18 cellular contexts compared by ENCODE assay signal in the genomic region with DNA sequence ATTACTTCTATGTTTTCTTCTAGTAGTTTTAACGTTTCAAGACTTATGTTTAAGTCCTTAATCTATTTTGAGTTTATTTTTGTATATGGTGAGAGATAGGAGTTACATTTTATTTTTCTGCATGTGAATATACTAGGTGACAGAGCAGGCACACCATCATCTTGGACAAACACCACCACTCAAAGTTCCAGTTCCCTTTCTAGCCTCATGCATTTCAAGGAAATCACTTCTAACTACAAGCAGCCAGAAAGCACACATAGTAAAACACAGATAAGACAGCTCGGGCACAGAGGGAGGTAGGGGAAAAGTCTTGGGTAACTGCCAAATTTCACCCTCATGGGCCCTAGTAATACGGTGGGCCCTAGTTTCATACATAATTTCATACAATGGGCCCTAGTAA.
A peak's percentile ranks its signal among the peaks of the same experiment; 100 is the strongest.
DNase-seq lines count a peak whose midpoint lies in the region; ATAC-seq, FAIRE-seq and TF ChIP-seq lines count a peak whose summit lies in the region.
"Had no signal": no experiment of that assay in that cellular context is flagged by ENCODE, and none has a peak within 500 bp of the region (broad histone marks: within the 10 kb centered on the region; RNA-seq: fewer than 3 reads in every experiment).

No MANE protein-coding gene starts in this region.

- no peaks in the 10 kb centered on the region for H3K27me3 Mint-ChIP-seq in activated CD4-positive, alpha-beta memory T cell treated with anti-CD3 and anti-CD28 coated beads for 36 hours
- H3K27me3 Mint-ChIP-seq: CD4-positive, alpha-beta memory T cell had no signal

- no peaks in the 10 kb centered on the region for H3K27me3 ChIP-seq in GM12878 (replicated peaks in 1 of 2; ENCODE audit: control insufficient read depth in 2 of 2, insufficient read depth in 2 of 2, low read length in 1 of 2)
- H3K27me3 ChIP-seq in transverse colon: no peaks in the 10 kb centered on the region

- H3K9me3 ChIP-seq in GM12878 (replicated peaks; ENCODE audit: control insufficient read depth, insufficient read depth, low read length): no peaks in the 10 kb centered on the region; the same call in 2 of the 3 replicates
- H3K9me3 ChIP-seq in transverse colon: no peaks in the 10 kb centered on the region
- H3K9me3 ChIP-seq: Caco-2 had no signal

- TF ChIP-seq POLR2A in GM12891 (IDR thresholded peaks at IDR 0.05; ENCODE audit: low read depth, low read length) (no peak), GM12878 (IDR thresholded peaks at IDR 0.05; ENCODE audit: low read depth, low read length) (no peak), transverse colon (IDR thresholded peaks at IDR 0.05) (no peak)

- RAD21 ChIA-PET in GM12878 (lab: Charles Lee; ENCODE audit: unreplicated experiment): interaction anchor here (1.1 kb wide), 1 partner anchor 41 kb away, joined by 5 read pairs; no protein-coding TSS in a partner anchor

- CTCF ChIA-PET in GM12878 (lab: Yijun Ruan, JAX): no interaction called here
- CTCF ChIA-PET in activated CD4-positive, alpha-beta memory T cell treated with anti-CD3 and anti-CD28 coated beads for 36 hours (lab: Charles Lee): no interaction called here

- no peaks in the 10 kb centered on the region for H3K4me1 Mint-ChIP-seq in activated CD4-positive, alpha-beta memory T cell treated with anti-CD3 and anti-CD28 coated beads for 36 hours (ENCODE audit: low read depth)

- in situ Hi-C loops in GM12878 (cut with MboI) (no loop called here), transverse colon (cut with MboI; ENCODE audit: low pct_ligation_motif_present in 1 of 4, low pct_unique_long_range_greater_than_20kb in 1 of 4, low sequenced_read_pairs in 3 of 4) (no loop called here)

- TF ChIP-seq CTCF in GM12878 (IDR thresholded peaks at IDR 0.05 in 2 of 3, conservative IDR thresholded peaks at IDR 0.05 in 1 of 3; ENCODE audit: control insufficient read depth in 2 of 3, extremely low read depth in 1 of 3, insufficient read depth in 1 of 3, low read depth in 3 of 3, low read length in 3 of 3) (no peak), transverse colon (IDR thresholded peaks at IDR 0.05) (no peak)

- no peak overlapping the region for H3K27ac Mint-ChIP-seq in activated CD4-positive, alpha-beta memory T cell treated with anti-CD3 and anti-CD28 coated beads for 36 hours
- no peak overlapping the region for H3K27ac Mint-ChIP-seq in activated naive CD4-positive, alpha-beta T cell treated with anti-CD3 and anti-CD28 coated beads, Interleukin-2, amount 50 U/mL, for 72 hours
- H3K27ac Mint-ChIP-seq: CD4-positive, alpha-beta memory T cell had no signal

- no peaks in the 10 kb centered on the region for H3K36me3 ChIP-seq in GM12878 (ENCODE audit: control insufficient read depth in 2 of 2, insufficient read depth in 2 of 2, low read length in 1 of 2)
- no peaks in the 10 kb centered on the region for H3K36me3 ChIP-seq in transverse colon

- H3K9me3 Mint-ChIP-seq in activated CD4-positive, alpha-beta memory T cell treated with anti-CD3 and anti-CD28 coated beads for 36 hours: no peaks in the 10 kb centered on the region
- H3K9me3 Mint-ChIP-seq in activated naive CD4-positive, alpha-beta T cell treated with anti-CD3 and anti-CD28 coated beads, Interleukin-2, amount 50 U/mL, for 72 hours: peaks cover 3 to 8% of the 10 kb centered on the region in 2 donors

- no peaks in the 10 kb centered on the region for H4K20me1 ChIP-seq in GM12878 (ENCODE audit: control insufficient read depth, insufficient read depth)

- no peak for DNase-seq in GM12891 (ENCODE audit: insufficient read length, low spot score)
- peak; percentile 88 for DNase-seq in OCI-M1 (lab: John Stamatoyannopoulos, UW)
- no peak for DNase-seq in GM12878 (ENCODE audit: low read depth, low spot score)
- DNase-seq in activated CD4-positive, alpha-beta memory T cell treated with anti-CD3 and anti-CD28 coated beads for 36 hours: no peak
- no peak for DNase-seq in activated naive CD4-positive, alpha-beta T cell treated with anti-CD3 and anti-CD28 coated beads, Interleukin-2, amount 50 U/mL, for 72 hours (ENCODE audit: low spot score in 2 of 2)
- no peak for DNase-seq in transverse colon
- DNase-seq: C1 segment of cervical spinal cord; Caco-2; CD4-positive, alpha-beta memory T cell; DMS 273 treated with DMSO at 0.1 percent for 48 hours; DMS79; EL; GDM1; GOT3; HCEC 1CT had no signal

- TF ChIP-seq EP300 in GM12878 (IDR thresholded peaks at IDR 0.05; ENCODE audit: borderline replicate concordance in 1 of 2, control insufficient read depth in 1 of 2, low read depth in 2 of 2, low read length in 2 of 2): no peak
- TF ChIP-seq EP300 in transverse colon (IDR thresholded peaks at IDR 0.05; ENCODE audit: low read depth): no peak

- no peaks in the 10 kb centered on the region for H3K36me3 Mint-ChIP-seq in activated CD4-positive, alpha-beta memory T cell treated with anti-CD3 and anti-CD28 coated beads for 36 hours
- no peaks in the 10 kb centered on the region for H3K36me3 Mint-ChIP-seq in activated naive CD4-positive, alpha-beta T cell treated with anti-CD3 and anti-CD28 coated beads, Interleukin-2, amount 50 U/mL, for 72 hours
- H3K36me3 Mint-ChIP-seq: CD4-positive, alpha-beta memory T cell had no signal

- no peak for TF ChIP-seq RAD21 in GM12878 (IDR thresholded peaks at IDR 0.05; ENCODE audit: insufficient read depth, low read depth, low read length)

- no peak overlapping the region for H3K9ac ChIP-seq in GM12878 (ENCODE audit: control insufficient read depth, insufficient read depth, low read length)

- no peak overlapping the region for H3K4me3 Mint-ChIP-seq in activated CD4-positive, alpha-beta memory T cell treated with anti-CD3 and anti-CD28 coated beads for 36 hours
- H3K4me3 Mint-ChIP-seq: CD4-positive, alpha-beta memory T cell had no signal

- WGBS in GM12878 (ENCODE audit: insufficient coverage, insufficient replicate concordance, low lambda C conversion rate, missing lambda C conversion rate): 16% methylated on average over 3 of the region's 3 CpGs
- 35 to 50% methylated on average over 3 of the region's 3 CpGs for WGBS in transverse colon (ENCODE audit: low coverage in 1 of 2), 2 donors

- intact Hi-C loops in GM12878 (cut with micrococcal nuclease; ENCODE audit: unreplicated experiment): loop anchor here (10.0 kb wide), 1 partner anchor 207 kb away; no protein-coding TSS in a partner anchor
- intact Hi-C loops in activated CD4-positive, alpha-beta memory T cell treated with anti-CD3 and anti-CD28 coated beads for 36 hours (cut with micrococcal nuclease): no loop called here
- intact Hi-C loops in transverse colon (cut with DNase I; ENCODE audit: low total_unique reads): no loop called here

- peak; percentile 67 for ATAC-seq in GM12878
- ATAC-seq in activated naive CD4-positive, alpha-beta T cell treated with anti-CD3 and anti-CD28 coated beads, Interleukin-2, amount 50 U/mL, for 72 hours: no peak

- H3K27ac ChIP-seq in GM12878 (ENCODE audit: control insufficient read depth, insufficient read depth) (no peak overlapping the region), transverse colon (no peak overlapping the region)

- H2AFZ ChIP-seq in GM12878 (ENCODE audit: control insufficient read depth, low read depth, low read length): no peak overlapping the region

- H3K4me1 ChIP-seq in GM12878 (ENCODE audit: control insufficient read depth, insufficient read depth, low read length) (no peaks in the 10 kb centered on the region), transverse colon (no peaks in the 10 kb centered on the region)
- H3K4me1 ChIP-seq: Caco-2 had no signal

- H3K4me2 ChIP-seq in GM12878 (ENCODE audit: control insufficient read depth, insufficient read depth): no peak overlapping the region

- FAIRE-seq in GM12891 (lab: Jason Lieb, UNC): no peak
- no peak for FAIRE-seq in GM12878 (lab: Jason Lieb, UNC)
- FAIRE-seq: GM12892, GM18507, H54 had no signal

- BruUV-seq in GM12878 (replicated peaks; lab: Mats Ljungman, UMichigan): no TSS peak

- no peaks in the 10 kb centered on the region for H3K79me2 ChIP-seq in GM12878 (ENCODE audit: control insufficient read depth, insufficient read depth, low read length)

- SMC1A ChIA-PET in GM12878 (lab: Charles Lee; ENCODE audit: uncharacterized antibody, unreplicated experiment): interaction anchor here (1.2 to 1.5 kb wide), 3 partner anchors 8 to 11 kb away, joined by 3 to 6 read pairs (median 4); no protein-coding TSS in a partner anchor

- H3K4me3 ChIP-seq in GM12878: no peak overlapping the region
- H3K4me3 ChIP-seq in transverse colon: no peak overlapping the region

- POLR2A ChIA-PET in GM12878 (lab: Charles Lee): no interaction called here
- POLR2A ChIA-PET in activated CD4-positive, alpha-beta memory T cell treated with anti-CD3 and anti-CD28 coated beads for 36 hours (lab: Charles Lee): no interaction called here

TF ChIP-seq in GM12891, 5 proteins besides CTCF, POLR2A, EP300 and RAD21:
- TF ChIP-seq TAF1 (IDR thresholded peaks at IDR 0.05; ENCODE audit: low read depth, low read length) (no peak), SPI1 (IDR thresholded peaks at IDR 0.05; ENCODE audit: low read depth, low read length) (peak; percentile 66)
TF ChIP-seq in GM12891: peak in this region for 1.

TF ChIP-seq in GM12878, 131 proteins besides CTCF, POLR2A, EP300 and RAD21:
- TF ChIP-seq, protein P1, sequence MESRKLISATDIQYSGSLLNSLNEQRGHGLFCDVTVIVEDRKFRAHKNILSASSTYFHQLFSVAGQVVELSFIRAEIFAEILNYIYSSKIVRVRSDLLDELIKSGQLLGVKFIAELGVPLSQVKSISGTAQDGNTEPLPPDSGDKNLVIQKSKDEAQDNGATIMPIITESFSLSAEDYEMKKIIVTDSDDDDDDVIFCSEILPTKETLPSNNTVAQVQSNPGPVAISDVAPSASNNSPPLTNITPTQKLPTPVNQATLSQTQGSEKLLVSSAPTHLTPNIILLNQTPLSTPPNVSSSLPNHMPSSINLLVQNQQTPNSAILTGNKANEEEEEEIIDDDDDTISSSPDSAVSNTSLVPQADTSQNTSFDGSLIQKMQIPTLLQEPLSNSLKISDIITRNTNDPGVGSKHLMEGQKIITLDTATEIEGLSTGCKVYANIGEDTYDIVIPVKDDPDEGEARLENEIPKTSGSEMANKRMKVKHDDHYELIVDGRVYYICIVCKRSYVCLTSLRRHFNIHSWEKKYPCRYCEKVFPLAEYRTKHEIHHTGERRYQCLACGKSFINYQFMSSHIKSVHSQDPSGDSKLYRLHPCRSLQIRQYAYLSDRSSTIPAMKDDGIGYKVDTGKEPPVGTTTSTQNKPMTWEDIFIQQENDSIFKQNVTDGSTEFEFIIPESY (IDR thresholded peaks at IDR 0.05): no peak
- TF ChIP-seq SPI1 (IDR thresholded peaks at IDR 0.05; ENCODE audit: borderline replicate concordance, insufficient read depth, low read depth, low read length): peak; percentile 40; the same call in 1 of the 2 replicates
